In the genomic region with DNA sequence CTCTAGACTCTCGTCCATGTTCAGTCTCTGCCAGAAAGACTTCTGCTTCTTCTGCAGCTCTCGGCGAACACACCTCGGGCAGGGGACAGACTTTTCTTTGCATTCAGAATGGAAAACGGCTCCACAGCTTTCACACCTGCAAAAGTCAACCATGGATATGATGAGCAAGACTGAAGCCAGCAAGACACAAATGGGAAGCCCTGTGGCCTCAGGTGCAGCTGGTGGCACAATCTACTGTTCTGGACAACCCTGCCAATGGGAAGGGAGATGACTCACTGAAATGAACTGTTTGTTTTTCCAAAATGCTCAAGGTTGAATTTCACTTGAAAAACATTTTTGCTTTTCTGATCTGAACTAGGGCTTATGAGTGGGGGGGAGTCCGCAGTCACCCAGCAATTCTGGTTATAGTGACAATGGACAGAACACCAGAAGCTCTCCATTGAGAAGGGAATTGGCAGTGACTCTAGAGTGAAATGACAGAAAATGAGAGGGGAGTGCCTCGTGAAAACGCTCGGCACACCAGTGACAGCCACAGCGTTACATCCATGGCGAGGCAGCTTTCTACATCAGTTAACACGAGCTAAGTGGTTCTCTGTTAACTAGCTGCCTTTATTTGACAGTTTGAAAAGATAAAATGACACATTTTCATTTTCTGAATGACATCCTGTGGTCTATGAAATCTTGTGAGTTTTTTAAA, we compare ENCODE assay signal across 10 cellular contexts. TPM values are rescaled to one million over a fixed set of nuclear protein-coding genes. Genes with fewer than 3 reads are reported as not detected.
DNase-seq lines count a peak whose midpoint lies in the region; ATAC-seq, FAIRE-seq and TF ChIP-seq lines count a peak whose summit lies in the region.
"Had no signal": no experiment of that assay in that cellular context is flagged by ENCODE, and none has a peak within 500 bp of the region (broad histone marks: within the 10 kb centered on the region; RNA-seq: fewer than 3 reads in every experiment).

No MANE protein-coding gene starts in this region.

- no peak overlapping the region for H3K4me3 ChIP-seq in body of pancreas
- no peak overlapping the region for H3K4me3 ChIP-seq in liver (ENCODE audit: low read depth in 1 of 3, low read length in 3 of 3)
- H3K4me3 ChIP-seq in heart left ventricle, result no peak overlapping the region

- H3K27me3 Mint-ChIP-seq in activated CD4-positive, alpha-beta T cell treated with anti-CD3 and anti-CD28 coated beads for 36 hours, result no peaks in the 10 kb centered on the region
- H3K27me3 Mint-ChIP-seq: activated naive CD8-positive, alpha-beta T cell treated with anti-CD3 and anti-CD28 coated beads, Interleukin-2, amount 10 ng/mL, durations not matched to agents 7 days and 5 days had no signal

- intact Hi-C loops in activated CD4-positive, alpha-beta T cell treated with anti-CD3 and anti-CD28 coated beads for 36 hours (cut with DNase I, micrococcal nuclease), result no loop called here
- intact Hi-C loops in body of pancreas (cut with DNase I) (no loop called here), heart left ventricle (cut with DNase I) (no loop called here)

- H3K36me3 ChIP-seq in body of pancreas (replicated peaks in 1 of 2; ENCODE audit: insufficient read depth in 1 of 2, low read depth in 2 of 2) (no peaks in the 10 kb centered on the region), liver (ENCODE audit: control insufficient read depth in 4 of 4, insufficient read depth in 3 of 4, low read depth in 1 of 4, low read length in 3 of 4) (peaks cover 0 to 5% (median 0%) of the 10 kb centered on the region in 4 donors), heart left ventricle (peaks cover 0 to 18% (median 12%) of the 10 kb centered on the region in 9 donors)

- H3K9me3 Mint-ChIP-seq in activated CD4-positive, alpha-beta T cell treated with anti-CD3 and anti-CD28 coated beads for 36 hours (ENCODE audit: low read depth), result no peaks in the 10 kb centered on the region
- H3K9me3 Mint-ChIP-seq: activated naive CD8-positive, alpha-beta T cell treated with anti-CD3 and anti-CD28 coated beads, Interleukin-2, amount 10 ng/mL, durations not matched to agents 7 days and 5 days; neural crest cell had no signal

- POLR2A ChIA-PET in activated CD4-positive, alpha-beta T cell treated with anti-CD3 and anti-CD28 coated beads for 36 hours (lab: Charles Lee), result no interaction called here

- no peak for ATAC-seq in activated CD4-positive, alpha-beta T cell treated with anti-CD3 and anti-CD28 coated beads for 36 hours
- ATAC-seq in body of pancreas, result peak; percentile 86
- no peak for ATAC-seq in heart left ventricle
- no peak for ATAC-seq in GM18511 (IDR thresholded peaks at IDR 0.05; ENCODE audit: unreplicated experiment)

- TF ChIP-seq POLR2A in body of pancreas (IDR thresholded peaks at IDR 0.05) (peak in 2 of 3 donors; percentile 8 to 15), heart left ventricle (IDR thresholded peaks at IDR 0.05) (no peak)

- no peak overlapping the region for H3K4me3 Mint-ChIP-seq in activated CD4-positive, alpha-beta T cell treated with anti-CD3 and anti-CD28 coated beads for 36 hours
- H3K4me3 Mint-ChIP-seq: activated naive CD8-positive, alpha-beta T cell treated with anti-CD3 and anti-CD28 coated beads, Interleukin-2, amount 10 ng/mL, durations not matched to agents 7 days and 5 days; neural crest cell had no signal

- peak overlapping the region in 1 of 2 donors; percentile 49 for H3K9ac ChIP-seq in liver (ENCODE audit: low read depth in 1 of 2, low read length in 2 of 2)

- H3K4me1 Mint-ChIP-seq in activated CD4-positive, alpha-beta T cell treated with anti-CD3 and anti-CD28 coated beads for 36 hours, result peaks cover 8% of the 10 kb centered on the region
- H3K4me1 Mint-ChIP-seq: neural crest cell had no signal

- TF ChIP-seq RAD21 in liver (IDR thresholded peaks at IDR 0.05), result peak; percentile 24 to 40

- H3K27ac ChIP-seq in body of pancreas, result peak overlapping the region; percentile 77 to 90 (median 87)
- peak overlapping the region; percentile 84 to 87 for H3K27ac ChIP-seq in liver (ENCODE audit: low read depth in 1 of 2, low read length in 2 of 2)
- H3K27ac ChIP-seq in heart left ventricle, result peak overlapping the region in 1 of 12 donors; percentile 80

- no peaks in the 10 kb centered on the region for H3K9me3 ChIP-seq in body of pancreas
- H3K9me3 ChIP-seq in liver (ENCODE audit: control insufficient read depth in 4 of 4, low read length in 3 of 4), result no peaks in the 10 kb centered on the region
- no peaks in the 10 kb centered on the region for H3K9me3 ChIP-seq in heart left ventricle

- WGBS in body of pancreas, 2 donors, result 22 to 31% methylated on average over 12 of the region's 12 CpGs
- WGBS in liver, result 87% methylated on average over 12 of the region's 12 CpGs
- WGBS in heart left ventricle, 4 donors, result 86 to 92% (median 90%) methylated on average over 12 of the region's 12 CpGs

- TF ChIP-seq CTCF in body of pancreas (IDR thresholded peaks at IDR 0.05) (no peak), liver (IDR thresholded peaks at IDR 0.05; ENCODE audit: low read depth, low read length, missing input control) (no peak), heart left ventricle (IDR thresholded peaks at IDR 0.05) (no peak), GM20000 (IDR thresholded peaks at IDR 0.05; ENCODE audit: extremely low read depth, missing control alignments) (no peak)

- FAIRE-seq in urothelium cell line (lab: Jason Lieb, UNC), result peak; percentile 71

- H3K27ac Mint-ChIP-seq in activated CD4-positive, alpha-beta T cell treated with anti-CD3 and anti-CD28 coated beads for 36 hours, result peak overlapping the region; percentile 19
- H3K27ac Mint-ChIP-seq: activated naive CD8-positive, alpha-beta T cell treated with anti-CD3 and anti-CD28 coated beads, Interleukin-2, amount 10 ng/mL, durations not matched to agents 7 days and 5 days had no signal

- H3K4me1 ChIP-seq in body of pancreas, result peaks cover 48% of the 10 kb centered on the region
- H3K4me1 ChIP-seq in liver (ENCODE audit: control insufficient read depth in 4 of 4, insufficient read depth in 4 of 4, low read length in 3 of 4), result peaks cover 1 to 21% (median 16%) of the 10 kb centered on the region in 4 donors
- peaks cover 3 to 37% (median 21%) of the 10 kb centered on the region in 12 donors for H3K4me1 ChIP-seq in heart left ventricle

- no peak for DNase-seq in activated CD4-positive, alpha-beta T cell treated with anti-CD3 and anti-CD28 coated beads for 36 hours
- DNase-seq in activated CD4-positive, alpha-beta T cell treated with anti-CD3 and anti-CD28 coated beads for 1 hour, result no peak
- DNase-seq in body of pancreas (peak; percentile 50 to 81 (median 72)), urothelium cell line (ENCODE audit: low spot score) (peak; percentile 58), heart left ventricle (no peak), GM20000 (ENCODE audit: low spot score) (no peak)
- DNase-seq: activated naive CD8-positive, alpha-beta T cell treated with anti-CD3 and anti-CD28 coated beads, Interleukin-2, amount 10 ng/mL, durations not matched to agents 7 days and 5 days had no signal

- peaks cover 7% of the 10 kb centered on the region for H3K36me3 Mint-ChIP-seq in activated CD4-positive, alpha-beta T cell treated with anti-CD3 and anti-CD28 coated beads for 36 hours (ENCODE audit: low read depth)
- H3K36me3 Mint-ChIP-seq: activated naive CD8-positive, alpha-beta T cell treated with anti-CD3 and anti-CD28 coated beads, Interleukin-2, amount 10 ng/mL, durations not matched to agents 7 days and 5 days had no signal

- CTCF ChIA-PET in activated CD4-positive, alpha-beta T cell treated with anti-CD3 and anti-CD28 coated beads for 36 hours (lab: Charles Lee), result no interaction called here

- H3K27me3 ChIP-seq in body of pancreas, result no peaks in the 10 kb centered on the region
- H3K27me3 ChIP-seq in liver (ENCODE audit: control insufficient read depth in 4 of 4, insufficient read depth in 4 of 4, low read length in 3 of 4), result no peaks in the 10 kb centered on the region
- no peaks in the 10 kb centered on the region for H3K27me3 ChIP-seq in heart left ventricle

TF ChIP-seq in liver, 16 proteins besides CTCF, POLR2A, EP300 and RAD21 (continues in another document):
- TF ChIP-seq, protein P1, sequence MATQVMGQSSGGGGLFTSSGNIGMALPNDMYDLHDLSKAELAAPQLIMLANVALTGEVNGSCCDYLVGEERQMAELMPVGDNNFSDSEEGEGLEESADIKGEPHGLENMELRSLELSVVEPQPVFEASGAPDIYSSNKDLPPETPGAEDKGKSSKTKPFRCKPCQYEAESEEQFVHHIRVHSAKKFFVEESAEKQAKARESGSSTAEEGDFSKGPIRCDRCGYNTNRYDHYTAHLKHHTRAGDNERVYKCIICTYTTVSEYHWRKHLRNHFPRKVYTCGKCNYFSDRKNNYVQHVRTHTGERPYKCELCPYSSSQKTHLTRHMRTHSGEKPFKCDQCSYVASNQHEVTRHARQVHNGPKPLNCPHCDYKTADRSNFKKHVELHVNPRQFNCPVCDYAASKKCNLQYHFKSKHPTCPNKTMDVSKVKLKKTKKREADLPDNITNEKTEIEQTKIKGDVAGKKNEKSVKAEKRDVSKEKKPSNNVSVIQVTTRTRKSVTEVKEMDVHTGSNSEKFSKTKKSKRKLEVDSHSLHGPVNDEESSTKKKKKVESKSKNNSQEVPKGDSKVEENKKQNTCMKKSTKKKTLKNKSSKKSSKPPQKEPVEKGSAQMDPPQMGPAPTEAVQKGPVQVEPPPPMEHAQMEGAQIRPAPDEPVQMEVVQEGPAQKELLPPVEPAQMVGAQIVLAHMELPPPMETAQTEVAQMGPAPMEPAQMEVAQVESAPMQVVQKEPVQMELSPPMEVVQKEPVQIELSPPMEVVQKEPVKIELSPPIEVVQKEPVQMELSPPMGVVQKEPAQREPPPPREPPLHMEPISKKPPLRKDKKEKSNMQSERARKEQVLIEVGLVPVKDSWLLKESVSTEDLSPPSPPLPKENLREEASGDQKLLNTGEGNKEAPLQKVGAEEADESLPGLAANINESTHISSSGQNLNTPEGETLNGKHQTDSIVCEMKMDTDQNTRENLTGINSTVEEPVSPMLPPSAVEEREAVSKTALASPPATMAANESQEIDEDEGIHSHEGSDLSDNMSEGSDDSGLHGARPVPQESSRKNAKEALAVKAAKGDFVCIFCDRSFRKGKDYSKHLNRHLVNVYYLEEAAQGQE (IDR thresholded peaks at IDR 0.05), result peak; percentile 21
- TF ChIP-seq EGR1 (IDR thresholded peaks at IDR 0.05; ENCODE audit: low read depth in 2 of 2) (peak in 1 of 2 donors; percentile 19), JUND (IDR thresholded peaks at IDR 0.05) (peak; percentile 88 to 96), RXRA (IDR thresholded peaks at IDR 0.05) (peak; percentile 23 to 61), HNF4A (conservative IDR thresholded peaks at IDR 0.05) (peak; percentile 29 to 61), FOXA2 (IDR thresholded peaks at IDR 0.05) (peak; percentile 37), ATF3 (IDR thresholded peaks at IDR 0.05) (peak; percentile 77)

RNA-seq across cellular contexts. Expression of gene FZD5, which starts 58.8 kb away (rescaled TPM):
- 1 to 10 TPM; 1.1 to 1.3 TPM for total RNA-seq in activated CD4-positive, alpha-beta T cell treated with anti-CD3 and anti-CD28 coated beads for 36 hours
- 10 to 100 TPM; 26.7 to 27.5 TPM for total RNA-seq in body of pancreas
- total RNA-seq in liver, result 10 to 100 TPM; 31.0 to 31.1 TPM
- 10 to 100 TPM; 14.7 to 23.1 TPM for polyA plus RNA-seq in liver
- total RNA-seq in heart left ventricle, result 1 to 10 TPM; 3.3 to 8.7 (median 4.5) TPM
- polyA plus RNA-seq in heart left ventricle, result 1 to 10 TPM in 1 of 2 donors, under 1 TPM in 1; 0.95 to 4.6 TPM

Comparison
In these comparisons a context has a peak if more than half of its experiments do, and no peak if none do; other contexts are left out.
1. DNase-seq: peak in body of pancreas (4 of 4) and urothelium cell line (single experiment); none in activated CD4-positive, alpha-beta T cell treated with anti-CD3 and anti-CD28 coated beads for 36 hours (single experiment), activated CD4-positive, alpha-beta T cell treated with anti-CD3 and anti-CD28 coated beads for 1 hour (single experiment), heart left ventricle (0 of 5) and GM20000 (single experiment).
2. POLR2A ChIP-seq: peak in body of pancreas (2 of 3); none in heart left ventricle (0 of 2).